Comparison of ENCODE assay signal across 9 cellular contexts in the genomic region with DNA sequence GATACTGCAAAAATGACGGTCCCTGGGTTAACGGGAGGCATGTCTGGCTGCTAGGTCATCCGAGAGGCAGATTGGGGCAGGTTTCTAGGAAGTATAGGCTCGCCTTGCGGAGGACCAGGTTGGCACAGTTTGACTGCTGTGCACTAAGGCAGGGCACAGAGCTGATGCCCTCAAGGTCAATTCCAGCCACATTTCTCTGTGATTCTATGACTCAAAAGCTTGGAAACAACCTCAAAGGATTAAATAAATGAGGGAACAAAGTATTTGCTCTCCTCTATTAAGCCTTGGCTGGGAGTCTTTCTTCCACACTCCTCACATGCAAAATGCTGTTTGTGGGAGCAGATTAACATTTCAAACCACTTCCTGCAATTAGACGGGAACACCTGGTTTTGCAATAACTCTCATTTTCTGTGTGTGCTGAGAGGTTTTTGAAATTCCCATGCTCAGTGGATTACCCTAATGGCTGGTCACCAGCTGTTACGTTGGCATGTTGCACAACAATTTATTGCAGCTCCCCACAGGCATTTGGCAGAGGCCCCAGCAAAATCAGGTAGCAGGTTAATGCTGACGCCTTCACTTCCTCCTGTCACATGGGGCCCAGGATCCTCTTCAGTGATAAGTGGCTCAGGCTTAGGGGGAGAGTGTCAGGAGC.
A peak's percentile ranks its signal among the peaks of the same experiment; 100 is the strongest.
DNase-seq lines count a peak whose midpoint lies in the region; ATAC-seq and TF ChIP-seq lines count a peak whose summit lies in the region.
"Had no signal": no experiment of that assay in that cellular context is flagged by ENCODE, and none has a peak within 500 bp of the region (broad histone marks: within the 10 kb centered on the region; RNA-seq: fewer than 3 reads in every experiment).

No MANE protein-coding gene starts in this region.

- H3K36me3 ChIP-seq in gastrocnemius medialis: no peaks in the 10 kb centered on the region

- H3K27me3 ChIP-seq in gastrocnemius medialis: no peaks in the 10 kb centered on the region

- no peak for TF ChIP-seq CTCF in AG09319 (IDR thresholded peaks at IDR 0.05; ENCODE audit: low read depth, low read length)
- no peak for TF ChIP-seq CTCF in gastrocnemius medialis (IDR thresholded peaks at IDR 0.05 in 4 of 5, conservative IDR thresholded peaks at IDR 0.05 in 1 of 5)

- DNase-seq in AG09319 (ENCODE audit: extremely low read depth, low read depth): peak; percentile 66
- peak; percentile 89 for DNase-seq in HT1080 (ENCODE audit: low read depth)
- DNase-seq in NOMO-1 (lab: John Stamatoyannopoulos, UW; ENCODE audit: unreplicated experiment in 2 of 2): peak; percentile 88 to 92
- DNase-seq in fibroblast of gingiva (ENCODE audit: low read depth): peak; percentile 80
- DNase-seq in gastrocnemius medialis: peak; percentile 22 to 53
- DNase-seq in activated T-helper 2 cell treated with anti-CD3 and anti-CD28 coated beads, Interferon-gamma antibody, Interleukin-2, Interleukin-4, amounts not matched to agents 10 μg/mL and 5 μg/mL and 100 μg/mL, durations not matched to agents 14 hours and 24 hours and 36 hours (ENCODE audit: low spot score): no peak

- no peak for TF ChIP-seq POLR2A in gastrocnemius medialis (IDR thresholded peaks at IDR 0.05)

- H3K9me3 ChIP-seq in gastrocnemius medialis: no peaks in the 10 kb centered on the region

- H3K36me3 Mint-ChIP-seq in activated T-helper 2 cell treated with anti-CD3 and anti-CD28 coated beads, Interferon-gamma antibody, Interleukin-2, Interleukin-4, amounts not matched to agents 10 μg/mL and 5 μg/mL and 100 μg/mL, durations not matched to agents 14 hours and 24 hours and 36 hours (ENCODE audit: low read depth): no peaks in the 10 kb centered on the region
- H3K36me3 Mint-ChIP-seq: activated naive CD4-positive, alpha-beta T cell treated with anti-CD3 and anti-CD28 coated beads, Interleukin-2, amount 50 U/mL, for 72 hours had no signal

- H3K27me3 Mint-ChIP-seq in activated T-helper 2 cell treated with anti-CD3 and anti-CD28 coated beads, Interferon-gamma antibody, Interleukin-2, Interleukin-4, amounts not matched to agents 10 μg/mL and 5 μg/mL and 100 μg/mL, durations not matched to agents 14 hours and 24 hours and 36 hours (ENCODE audit: low read depth): peaks cover 4% of the 10 kb centered on the region

- peaks cover 21 to 29% of the 10 kb centered on the region in 2 donors for H3K4me1 ChIP-seq in gastrocnemius medialis

- no peak overlapping the region for H3K4me3 ChIP-seq in gastrocnemius medialis

- no peak overlapping the region for H3K27ac Mint-ChIP-seq in activated T-helper 2 cell treated with anti-CD3 and anti-CD28 coated beads, Interferon-gamma antibody, Interleukin-2, Interleukin-4, amounts not matched to agents 10 μg/mL and 5 μg/mL and 100 μg/mL, durations not matched to agents 14 hours and 24 hours and 36 hours

- in situ Hi-C loops in gastrocnemius medialis (cut with MboI; ENCODE audit: low sequenced_read_pairs in 4 of 4): no loop called here

- no peak overlapping the region for H3K27ac ChIP-seq in gastrocnemius medialis

- peak; percentile 39 to 76 for ATAC-seq in gastrocnemius medialis
- ATAC-seq in HG03469 (IDR thresholded peaks at IDR 0.05; ENCODE audit: unreplicated experiment): no peak
- ATAC-seq in GM21786 (IDR thresholded peaks at IDR 0.05; ENCODE audit: unreplicated experiment): no peak

- H3K9me3 Mint-ChIP-seq in activated T-helper 2 cell treated with anti-CD3 and anti-CD28 coated beads, Interferon-gamma antibody, Interleukin-2, Interleukin-4, amounts not matched to agents 10 μg/mL and 5 μg/mL and 100 μg/mL, durations not matched to agents 14 hours and 24 hours and 36 hours: peaks cover 4% of the 10 kb centered on the region
- H3K9me3 Mint-ChIP-seq: activated naive CD4-positive, alpha-beta T cell treated with anti-CD3 and anti-CD28 coated beads, Interleukin-2, amount 50 U/mL, for 72 hours had no signal

- intact Hi-C loops in gastrocnemius medialis (cut with DNase I; ENCODE audit: low total_unique reads): no loop called here
- intact Hi-C loops in activated T-helper 2 cell treated with anti-CD3 and anti-CD28 coated beads, Interferon-gamma antibody, Interleukin-2, Interleukin-4, amounts not matched to agents 10 μg/mL and 5 μg/mL and 100 μg/mL, durations not matched to agents 14 hours and 24 hours and 36 hours (cut with micrococcal nuclease): no loop called here

- H3K4me1 Mint-ChIP-seq in activated T-helper 2 cell treated with anti-CD3 and anti-CD28 coated beads, Interferon-gamma antibody, Interleukin-2, Interleukin-4, amounts not matched to agents 10 μg/mL and 5 μg/mL and 100 μg/mL, durations not matched to agents 14 hours and 24 hours and 36 hours (ENCODE audit: low read depth): peaks cover 2% of the 10 kb centered on the region

- no peak overlapping the region for H3K4me3 Mint-ChIP-seq in activated T-helper 2 cell treated with anti-CD3 and anti-CD28 coated beads, Interferon-gamma antibody, Interleukin-2, Interleukin-4, amounts not matched to agents 10 μg/mL and 5 μg/mL and 100 μg/mL, durations not matched to agents 14 hours and 24 hours and 36 hours (ENCODE audit: low read depth)

Comparison
In these comparisons a context has a peak if more than half of its experiments do, and no peak if none do; other contexts are left out.
1. ATAC-seq: peak in gastrocnemius medialis (2 of 2); none in HG03469 (single experiment) and GM21786 (single experiment).